Comparison of ENCODE assay signal across 16 cellular contexts in genomic region chr6:110097443-110097842, GRCh38.
DNase-seq lines count a peak whose midpoint lies in the region; ATAC-seq and TF ChIP-seq lines count a peak whose summit lies in the region.
"Had no signal": no experiment of that assay in that cellular context is flagged by ENCODE, and none has a peak within 500 bp of the region (broad histone marks: within the 10 kb centered on the region; RNA-seq: fewer than 3 reads in every experiment).

No MANE protein-coding gene starts in this region.

- H2AFZ ChIP-seq in IMR-90 (replicated peaks; ENCODE audit: low read length, poor library complexity) (no peak overlapping the region), PC-9 (no peak overlapping the region)

- no peaks in the 10 kb centered on the region for H3K9me2 ChIP-seq in PC-9 (ENCODE audit: insufficient read depth)

- H3F3A ChIP-seq in PC-9 (ENCODE audit: insufficient read depth, low read depth) = no peaks in the 10 kb centered on the region; the same call in 1 of the 2 replicates

- H3K9me1 ChIP-seq in IMR-90 (ENCODE audit: insufficient read depth, low read length) = peaks cover 3% of the 10 kb centered on the region; the same call in 1 of the 2 replicates

- peaks cover 9% of the 10 kb centered on the region for H3K36me3 ChIP-seq in IMR-90 (ENCODE audit: control insufficient read depth, insufficient read depth, low read length)
- H3K36me3 ChIP-seq in left lung = no peaks in the 10 kb centered on the region
- H3K36me3 ChIP-seq in suprapubic skin = peaks cover 5% of the 10 kb centered on the region
- no peaks in the 10 kb centered on the region for H3K36me3 ChIP-seq in PC-9 (ENCODE audit: low read depth)

- peak overlapping the region in 1 of 2 experiments; percentile 68; a peak in 2 of 4 replicates for H4K8ac ChIP-seq in IMR-90 (ENCODE audit: low read depth in 2 of 2, low read length in 2 of 2)

- no peak overlapping the region for H2AK5ac ChIP-seq in IMR-90 (ENCODE audit: low read depth, low read length)

- no peaks in the 10 kb centered on the region for H4K20me1 ChIP-seq in IMR-90 (ENCODE audit: insufficient read depth, low read length)
- H4K20me1 ChIP-seq in PC-9 (ENCODE audit: insufficient read depth) = no peaks in the 10 kb centered on the region
- H4K20me1 ChIP-seq: BLaER1 had no signal

- in situ Hi-C loops in IMR-90 (cut with MboI; ENCODE audit: low sequenced_read_pairs) = no loop called here

- H3K79me1 ChIP-seq in IMR-90 (ENCODE audit: low read depth in 1 of 2, low read length in 2 of 2) = no peaks in the 10 kb centered on the region

- H2BK120ac ChIP-seq in IMR-90 (ENCODE audit: low read depth, low read length) = peak overlapping the region; percentile 74; the same call in 1 of the 2 replicates

- no peak for TF ChIP-seq EP300 in suprapubic skin (IDR thresholded peaks at IDR 0.05)

- H2BK5ac ChIP-seq in IMR-90 (ENCODE audit: low read depth, low read length, poor library complexity, severe bottlenecking) = peak overlapping the region; percentile 89

- CTCF ChIA-PET in IMR-90 (lab: Yijun Ruan, JAX) (no interaction called here), PC-9 (lab: Charles Lee) (no interaction called here)

- POLR2A ChIA-PET in IMR-90 (lab: Charles Lee; ENCODE audit: unreplicated experiment) = interaction anchor here (0.6 kb wide), 1 partner anchor 8 kb away, joined by 4 read pairs; no protein-coding TSS in a partner anchor
- POLR2A ChIA-PET in PC-9 (lab: Charles Lee; ENCODE audit: unreplicated experiment) = no interaction called here

- no peak overlapping the region for H3K9ac ChIP-seq in IMR-90 (ENCODE audit: low read depth, low read length)
- H3K9ac ChIP-seq: BLaER1 had no signal

- peak overlapping the region; percentile 95 for H3K18ac ChIP-seq in IMR-90 (ENCODE audit: low read depth, low read length)

- H3K4me3 ChIP-seq in IMR-90 (ENCODE audit: insufficient read depth, low read depth, low read length) = no peak overlapping the region
- no peak overlapping the region for H3K4me3 ChIP-seq in dorsolateral prefrontal cortex
- no peak overlapping the region for H3K4me3 ChIP-seq in left lung
- H3K4me3 ChIP-seq in suprapubic skin = no peak overlapping the region
- no peak overlapping the region for H3K4me3 ChIP-seq in PC-9
- H3K4me3 ChIP-seq: BLaER1, testis had no signal

- TF ChIP-seq POLR2A in IMR-90 (IDR thresholded peaks at IDR 0.05; ENCODE audit: low read depth, low read length) (no peak), suprapubic skin (IDR thresholded peaks at IDR 0.05) (no peak)

- H3K27ac ChIP-seq in IMR-90 (ENCODE audit: insufficient read depth, low read length) = peak overlapping the region; percentile 12; the same call in 1 of the 2 replicates
- H3K27ac ChIP-seq in dorsolateral prefrontal cortex = peak overlapping the region in 35 of 59 donors; percentile 0 to 77 (median 29)
- H3K27ac ChIP-seq in left lung = peak overlapping the region; percentile 49 to 73
- H3K27ac ChIP-seq in suprapubic skin = peak overlapping the region; percentile 74
- H3K27ac ChIP-seq in PC-9 = no peak overlapping the region
- H3K27ac ChIP-seq: BLaER1, testis, WERI-Rb-1 had no signal

- H3K56ac ChIP-seq in IMR-90 (ENCODE audit: extremely low read depth, insufficient read depth, low read length) = no peak overlapping the region

- DNase-seq in IMR-90 (no peak), dorsolateral prefrontal cortex (no peak), left lung (no peak), suprapubic skin (ENCODE audit: low spot score in 2 of 2) (no peak), PC-9 (no peak), medulla oblongata (ENCODE audit: extremely low spot score) (no peak), SIG-M5 (lab: John Stamatoyannopoulos, UW) (no peak)
- no peak for DNase-seq in effector CD4-positive, alpha-beta T cell
- DNase-seq: activated CD8-positive, alpha-beta memory T cell treated with anti-CD3 and anti-CD28 coated beads for 24 hours; activated gamma-delta T cell; DND-41; NCI-H187; NCI-H510A treated with DMSO at 0.1 percent for 48 hours; testis; WERI-Rb-1 had no signal

- H3K79me2 ChIP-seq in PC-9 (ENCODE audit: low read depth) = no peaks in the 10 kb centered on the region

- 0 out of 2 replicates have a peak overlapping the region, but pooled peaks have one; percentile 30 for H3K4ac ChIP-seq in IMR-90 (ENCODE audit: low read depth, low read length)

- no peak overlapping the region; the same call in 1 of the 2 replicates for H3K23ac ChIP-seq in IMR-90 (ENCODE audit: low read depth, low read length)

- peak overlapping the region; percentile 51 for H3K4me2 ChIP-seq in IMR-90 (ENCODE audit: low read depth, low read length)
- no peak overlapping the region for H3K4me2 ChIP-seq in PC-9
- H3K4me2 ChIP-seq: BLaER1 had no signal

- dilution Hi-C loops in IMR-90 (cut with HindIII; ENCODE audit: low sequenced_read_pairs, unreplicated experiment) = no loop called here

- H3K4me1 ChIP-seq in IMR-90 (ENCODE audit: control insufficient read depth, insufficient read depth, low read length) = 0 out of 2 replicates have a peak, but pooled peaks cover 2% of the 10 kb centered on the region
- peaks cover 8 to 34% of the 10 kb centered on the region in 2 donors for H3K4me1 ChIP-seq in left lung
- peaks cover 12% of the 10 kb centered on the region for H3K4me1 ChIP-seq in suprapubic skin
- H3K4me1 ChIP-seq in PC-9 (replicated peaks; ENCODE audit: insufficient read depth) = no peaks in the 10 kb centered on the region
- H3K4me1 ChIP-seq: testis had no signal

- no peak for TF ChIP-seq CTCF in IMR-90 (conservative IDR thresholded peaks at IDR 0.05; ENCODE audit: low read depth, low read length)
- no peak for TF ChIP-seq CTCF in dorsolateral prefrontal cortex (IDR thresholded peaks at IDR 0.05 in 54 of 56, conservative IDR thresholded peaks at IDR 0.05 in 2 of 56; ENCODE audit: low read depth in 1 of 56, partially characterized antibody in 56 of 56)
- TF ChIP-seq CTCF in left lung (IDR thresholded peaks at IDR 0.05) = no peak
- no peak for TF ChIP-seq CTCF in suprapubic skin (IDR thresholded peaks at IDR 0.05)
- no peak for TF ChIP-seq CTCF in PC-9 (conservative IDR thresholded peaks at IDR 0.05)

- peak overlapping the region; percentile 67; the same call in 1 of the 2 replicates for H4K5ac ChIP-seq in IMR-90 (ENCODE audit: low read depth, low read length)

- no CpG with 5 or more reads among the region's 3 CpGs for WGBS in IMR-90 (ENCODE audit: extremely low coverage in 2 of 2, insufficient read length in 1 of 2), 2 experiments
- WGBS in suprapubic skin = 28% methylated on average over 3 of the region's 3 CpGs

- BruUV-seq in IMR-90 (replicated peaks; lab: Mats Ljungman, UMichigan) (no TSS peak), PC-9 (replicated peaks; lab: Mats Ljungman, UMichigan) (no TSS peak)

- peak; percentile 28 for ATAC-seq in IMR-90 (ENCODE audit: low read depth)
- ATAC-seq in left lung = no peak

- H4K91ac ChIP-seq in IMR-90 (ENCODE audit: insufficient read depth, low read depth, low read length) = peak overlapping the region; percentile 8; the same call in 1 of the 2 replicates

- no peak overlapping the region for H2AK9ac ChIP-seq in IMR-90 (replicated peaks; ENCODE audit: low read depth, low read length, poor library complexity)

- peak overlapping the region; percentile 79 for H3K14ac ChIP-seq in IMR-90 (replicated peaks; ENCODE audit: low read depth, low read length)

- intact Hi-C loops in IMR-90 (cut with micrococcal nuclease) (loop anchor here (2.0 kb wide), 1 partner anchor 83 kb away; the partner anchor contains the start of gene CDC40), dorsolateral prefrontal cortex (cut with DNase I) (no loop called here), left lung (cut with DNase I) (no loop called here), PC-9 (cut with micrococcal nuclease; ENCODE audit: unreplicated experiment) (no loop called here)

- TF ChIP-seq RAD21 in IMR-90 (IDR thresholded peaks at IDR 0.05; ENCODE audit: low read length) = no peak

- H2BK20ac ChIP-seq in IMR-90 (ENCODE audit: low read depth, low read length) = 0 out of 2 replicates have a peak overlapping the region, but pooled peaks have one; percentile 65

- H3K9me3 ChIP-seq in IMR-90 (ENCODE audit: control insufficient read depth, insufficient read depth, low read length) = no peaks in the 10 kb centered on the region
- no peaks in the 10 kb centered on the region for H3K9me3 ChIP-seq in left lung
- no peaks in the 10 kb centered on the region for H3K9me3 ChIP-seq in suprapubic skin
- no peaks in the 10 kb centered on the region for H3K9me3 ChIP-seq in PC-9 (ENCODE audit: insufficient read depth, low read depth)
- H3K9me3 ChIP-seq: BLaER1, testis had no signal

- H3K27me3 ChIP-seq in IMR-90 (ENCODE audit: control insufficient read depth, insufficient read depth, low read length) (no peaks in the 10 kb centered on the region), dorsolateral prefrontal cortex (no peaks in the 10 kb centered on the region), left lung (no peaks in the 10 kb centered on the region), suprapubic skin (no peaks in the 10 kb centered on the region), PC-9 (ENCODE audit: insufficient read depth, low read depth) (no peaks in the 10 kb centered on the region)
- H3K27me3 ChIP-seq: BLaER1, testis had no signal

- H2BK15ac ChIP-seq in IMR-90 (ENCODE audit: low read depth, low read length) = 0 out of 3 replicates have a peak overlapping the region, but pooled peaks have one; percentile 15

TF ChIP-seq in IMR-90, 13 proteins besides CTCF, POLR2A, EP300 and RAD21:
- TF ChIP-seq CHD1 (IDR thresholded peaks at IDR 0.05; ENCODE audit: low read depth, low read length) (no peak), ELK1 (IDR thresholded peaks at IDR 0.05; ENCODE audit: borderline replicate concordance, low read depth, low read length) (no peak), CEBPB (IDR thresholded peaks at IDR 0.05; ENCODE audit: low read depth, low read length) (no peak), MAZ (IDR thresholded peaks at IDR 0.05; ENCODE audit: borderline replicate concordance, low read depth, low read length) (no peak), NFE2L2 (IDR thresholded peaks at IDR 0.05; ENCODE audit: low read depth, low read length) (no peak), FOS (IDR thresholded peaks at IDR 0.05; ENCODE audit: low read depth, low read length) (no peak), MAFK (IDR thresholded peaks at IDR 0.05; ENCODE audit: low read depth, low read length) (no peak)
TF ChIP-seq in IMR-90: peak in this region for 0.
